In the genomic region with DNA sequence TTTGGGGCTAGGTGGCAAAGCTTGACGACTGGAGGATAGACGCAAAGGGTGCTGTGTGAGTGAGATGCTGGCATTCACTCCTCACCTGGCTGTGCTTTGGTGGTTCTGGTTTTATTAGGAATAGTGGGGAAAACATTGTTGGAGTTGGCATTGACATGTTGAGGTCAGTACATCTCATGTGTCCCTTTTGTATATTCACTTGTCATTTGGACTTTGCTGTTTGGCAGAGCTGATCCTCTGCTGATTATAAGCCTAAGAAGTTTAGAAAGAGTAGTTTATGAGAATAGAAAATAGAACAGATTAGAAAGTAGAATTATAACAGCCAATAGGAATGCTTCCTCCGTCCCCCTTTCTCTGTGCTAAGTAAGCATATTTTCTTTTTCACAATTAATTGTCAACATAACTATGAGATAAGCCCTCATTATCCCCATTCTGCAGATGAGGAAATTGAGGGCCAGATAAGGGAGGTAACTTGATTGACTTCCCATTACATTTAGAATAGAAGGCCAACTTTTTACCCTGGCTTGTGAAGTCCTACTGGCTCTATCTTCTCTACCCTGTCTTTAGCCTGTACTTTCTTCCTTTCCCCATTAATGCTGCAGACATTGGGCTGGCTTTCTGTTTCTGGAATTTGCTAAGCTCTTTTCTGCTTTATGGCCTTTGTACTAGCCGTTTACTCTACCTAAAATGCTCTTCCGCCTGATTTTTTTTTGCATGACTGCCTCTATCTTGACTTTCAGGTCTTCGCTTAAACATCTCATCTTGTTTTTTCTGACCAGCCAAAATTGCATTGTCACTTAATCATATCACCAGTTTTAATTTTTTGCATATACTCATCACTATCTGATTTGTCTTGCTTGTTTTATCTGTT, we compare ENCODE assay signal across 2 cellular contexts.
TF ChIP-seq lines count a peak whose summit lies in the region.

No MANE protein-coding gene starts in this region.

TF ChIP-seq in HEK293, 187 proteins besides CTCF, POLR2A, EP300 and RAD21:
- TF ChIP-seq ZNF248 (tag by site-specific recombination; IDR thresholded peaks at IDR 0.05) (no peak), PRDM1 (tag by site-specific recombination; IDR thresholded peaks at IDR 0.05) (peak; percentile 32; the same call in 1 of the 2 replicates), ZNF23 (tag by site-specific recombination; IDR thresholded peaks at IDR 0.05; ENCODE audit: borderline replicate concordance) (no peak), ZNF560 (tag by site-specific recombination; IDR thresholded peaks at IDR 0.05; ENCODE audit: borderline replicate concordance) (no peak), TRIM28 (IDR thresholded peaks at IDR 0.05; ENCODE audit: borderline replicate concordance, low read length) (no peak), ZFP69B (tag by site-specific recombination; IDR thresholded peaks at IDR 0.05) (no peak)
TF ChIP-seq in HEK293: peak in this region for 1.

TF ChIP-seq in K562, 482 proteins besides CTCF, POLR2A, EP300 and RAD21 (continues in another document):
- TF ChIP-seq FOXJ2 (tag; IDR thresholded peaks at IDR 0.05): no peak
- TF ChIP-seq TCFL5 (CRISPR knock-in tag; conservative IDR thresholded peaks at IDR 0.05): no peak
- peak; percentile 76 for TF ChIP-seq SOX6 (IDR thresholded peaks at IDR 0.05)
- TF ChIP-seq USF2 (CRISPR knock-in tag; IDR thresholded peaks at IDR 0.05): no peak
- TF ChIP-seq ETS2 (tag; IDR thresholded peaks at IDR 0.05; ENCODE audit: borderline replicate concordance, poor library complexity, severe bottlenecking): no peak
- peak; percentile 17; the same call in 1 of the 2 replicates for TF ChIP-seq ZBTB9 (CRISPR knock-in tag; IDR thresholded peaks at IDR 0.05)
- TF ChIP-seq, protein P1, sequence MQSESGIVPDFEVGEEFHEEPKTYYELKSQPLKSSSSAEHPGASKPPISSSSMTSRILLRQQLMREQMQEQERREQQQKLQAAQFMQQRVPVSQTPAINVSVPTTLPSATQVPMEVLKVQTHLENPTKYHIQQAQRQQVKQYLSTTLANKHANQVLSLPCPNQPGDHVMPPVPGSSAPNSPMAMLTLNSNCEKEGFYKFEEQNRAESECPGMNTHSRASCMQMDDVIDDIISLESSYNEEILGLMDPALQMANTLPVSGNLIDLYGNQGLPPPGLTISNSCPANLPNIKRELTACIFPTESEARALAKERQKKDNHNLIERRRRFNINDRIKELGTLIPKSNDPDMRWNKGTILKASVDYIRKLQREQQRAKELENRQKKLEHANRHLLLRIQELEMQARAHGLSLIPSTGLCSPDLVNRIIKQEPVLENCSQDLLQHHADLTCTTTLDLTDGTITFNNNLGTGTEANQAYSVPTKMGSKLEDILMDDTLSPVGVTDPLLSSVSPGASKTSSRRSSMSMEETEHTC (IDR thresholded peaks at IDR 0.05): no peak
- 0 out of 2 replicates have a peak, but pooled peaks have one; percentile 9 for TF ChIP-seq ZNF134 (CRISPR knock-in tag; conservative IDR thresholded peaks at IDR 0.05)
- TF ChIP-seq HSF4 (CRISPR knock-in tag; IDR thresholded peaks at IDR 0.05; ENCODE audit: borderline replicate concordance): no peak
- no peak for TF ChIP-seq ZNF41 (CRISPR knock-in tag; conservative IDR thresholded peaks at IDR 0.05)
- TF ChIP-seq ADNP (tag; IDR thresholded peaks at IDR 0.05): peak; percentile 98
- TF ChIP-seq, protein P2, sequence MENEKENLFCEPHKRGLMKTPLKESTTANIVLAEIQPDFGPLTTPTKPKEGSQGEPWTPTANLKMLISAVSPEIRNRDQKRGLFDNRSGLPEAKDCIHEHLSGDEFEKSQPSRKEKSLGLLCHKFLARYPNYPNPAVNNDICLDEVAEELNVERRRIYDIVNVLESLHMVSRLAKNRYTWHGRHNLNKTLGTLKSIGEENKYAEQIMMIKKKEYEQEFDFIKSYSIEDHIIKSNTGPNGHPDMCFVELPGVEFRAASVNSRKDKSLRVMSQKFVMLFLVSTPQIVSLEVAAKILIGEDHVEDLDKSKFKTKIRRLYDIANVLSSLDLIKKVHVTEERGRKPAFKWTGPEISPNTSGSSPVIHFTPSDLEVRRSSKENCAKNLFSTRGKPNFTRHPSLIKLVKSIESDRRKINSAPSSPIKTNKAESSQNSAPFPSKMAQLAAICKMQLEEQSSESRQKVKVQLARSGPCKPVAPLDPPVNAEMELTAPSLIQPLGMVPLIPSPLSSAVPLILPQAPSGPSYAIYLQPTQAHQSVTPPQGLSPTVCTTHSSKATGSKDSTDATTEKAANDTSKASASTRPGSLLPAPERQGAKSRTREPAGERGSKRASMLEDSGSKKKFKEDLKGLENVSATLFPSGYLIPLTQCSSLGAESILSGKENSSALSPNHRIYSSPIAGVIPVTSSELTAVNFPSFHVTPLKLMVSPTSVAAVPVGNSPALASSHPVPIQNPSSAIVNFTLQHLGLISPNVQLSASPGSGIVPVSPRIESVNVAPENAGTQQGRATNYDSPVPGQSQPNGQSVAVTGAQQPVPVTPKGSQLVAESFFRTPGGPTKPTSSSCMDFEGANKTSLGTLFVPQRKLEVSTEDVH (IDR thresholded peaks at IDR 0.05; ENCODE audit: low read depth, partially characterized antibody): no peak
- TF ChIP-seq ETV1 (tag; conservative IDR thresholded peaks at IDR 0.05; ENCODE audit: low read depth): peak; percentile 81
- TF ChIP-seq TAF9B (IDR thresholded peaks at IDR 0.05; ENCODE audit: partially characterized antibody): no peak
- TF ChIP-seq, protein P3, sequence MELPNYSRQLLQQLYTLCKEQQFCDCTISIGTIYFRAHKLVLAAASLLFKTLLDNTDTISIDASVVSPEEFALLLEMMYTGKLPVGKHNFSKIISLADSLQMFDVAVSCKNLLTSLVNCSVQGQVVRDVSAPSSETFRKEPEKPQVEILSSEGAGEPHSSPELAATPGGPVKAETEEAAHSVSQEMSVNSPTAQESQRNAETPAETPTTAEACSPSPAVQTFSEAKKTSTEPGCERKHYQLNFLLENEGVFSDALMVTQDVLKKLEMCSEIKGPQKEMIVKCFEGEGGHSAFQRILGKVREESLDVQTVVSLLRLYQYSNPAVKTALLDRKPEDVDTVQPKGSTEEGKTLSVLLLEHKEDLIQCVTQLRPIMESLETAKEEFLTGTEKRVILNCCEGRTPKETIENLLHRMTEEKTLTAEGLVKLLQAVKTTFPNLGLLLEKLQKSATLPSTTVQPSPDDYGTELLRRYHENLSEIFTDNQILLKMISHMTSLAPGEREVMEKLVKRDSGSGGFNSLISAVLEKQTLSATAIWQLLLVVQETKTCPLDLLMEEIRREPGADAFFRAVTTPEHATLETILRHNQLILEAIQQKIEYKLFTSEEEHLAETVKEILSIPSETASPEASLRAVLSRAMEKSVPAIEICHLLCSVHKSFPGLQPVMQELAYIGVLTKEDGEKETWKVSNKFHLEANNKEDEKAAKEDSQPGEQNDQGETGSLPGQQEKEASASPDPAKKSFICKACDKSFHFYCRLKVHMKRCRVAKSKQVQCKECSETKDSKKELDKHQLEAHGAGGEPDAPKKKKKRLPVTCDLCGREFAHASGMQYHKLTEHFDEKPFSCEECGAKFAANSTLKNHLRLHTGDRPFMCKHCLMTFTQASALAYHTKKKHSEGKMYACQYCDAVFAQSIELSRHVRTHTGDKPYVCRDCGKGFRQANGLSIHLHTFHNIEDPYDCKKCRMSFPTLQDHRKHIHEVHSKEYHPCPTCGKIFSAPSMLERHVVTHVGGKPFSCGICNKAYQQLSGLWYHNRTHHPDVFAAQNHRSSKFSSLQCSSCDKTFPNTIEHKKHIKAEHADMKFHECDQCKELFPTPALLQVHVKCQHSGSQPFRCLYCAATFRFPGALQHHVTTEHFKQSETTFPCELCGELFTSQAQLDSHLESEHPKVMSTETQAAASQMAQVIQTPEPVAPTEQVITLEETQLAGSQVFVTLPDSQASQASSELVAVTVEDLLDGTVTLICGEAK (IDR thresholded peaks at IDR 0.05): 0 out of 2 replicates have a peak, but pooled peaks have one; percentile 30
- TF ChIP-seq, protein P3 (CRISPR knock-in tag; IDR thresholded peaks at IDR 0.05): no peak
- TF ChIP-seq ZNF589 (CRISPR knock-in tag; IDR thresholded peaks at IDR 0.05; ENCODE audit: low read depth): 0 out of 2 replicates have a peak, but pooled peaks have one; percentile 4
- TF ChIP-seq MAFG (tag; conservative IDR thresholded peaks at IDR 0.05): peak; percentile 94
- TF ChIP-seq, protein P4, sequence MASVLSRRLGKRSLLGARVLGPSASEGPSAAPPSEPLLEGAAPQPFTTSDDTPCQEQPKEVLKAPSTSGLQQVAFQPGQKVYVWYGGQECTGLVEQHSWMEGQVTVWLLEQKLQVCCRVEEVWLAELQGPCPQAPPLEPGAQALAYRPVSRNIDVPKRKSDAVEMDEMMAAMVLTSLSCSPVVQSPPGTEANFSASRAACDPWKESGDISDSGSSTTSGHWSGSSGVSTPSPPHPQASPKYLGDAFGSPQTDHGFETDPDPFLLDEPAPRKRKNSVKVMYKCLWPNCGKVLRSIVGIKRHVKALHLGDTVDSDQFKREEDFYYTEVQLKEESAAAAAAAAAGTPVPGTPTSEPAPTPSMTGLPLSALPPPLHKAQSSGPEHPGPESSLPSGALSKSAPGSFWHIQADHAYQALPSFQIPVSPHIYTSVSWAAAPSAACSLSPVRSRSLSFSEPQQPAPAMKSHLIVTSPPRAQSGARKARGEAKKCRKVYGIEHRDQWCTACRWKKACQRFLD (CRISPR knock-in tag; IDR thresholded peaks at IDR 0.05): no peak
- no peak for TF ChIP-seq CSDE1 (IDR thresholded peaks at IDR 0.05)
- TF ChIP-seq NONO (IDR thresholded peaks at IDR 0.05; ENCODE audit: low read depth in 2 of 2, low read length in 1 of 2): 0 out of 4 replicates have a peak, but pooled peaks of 1 of the 2 experiments have one; percentile 5
- no peak; the same call in 1 of the 2 replicates for TF ChIP-seq ZNF584 (CRISPR knock-in tag; IDR thresholded peaks at IDR 0.05; ENCODE audit: low read depth)
- TF ChIP-seq HBP1 (CRISPR knock-in tag; IDR thresholded peaks at IDR 0.05): peak; percentile 42; the same call in 1 of the 2 replicates
- peak; percentile 30 to 62; a peak in 2 of 4 replicates for TF ChIP-seq MLLT1 (IDR thresholded peaks at IDR 0.05)
